Comparison of ENCODE assay signal across 9 cellular contexts in genomic region chr11:17730608-17731462, GRCh38. TPM values are rescaled to one million over a fixed set of nuclear protein-coding genes. Genes with fewer than 3 reads are reported as not detected.
DNase-seq lines count a peak whose midpoint lies in the region; ATAC-seq and TF ChIP-seq lines count a peak whose summit lies in the region.
"Had no signal": no experiment of that assay in that cellular context is flagged by ENCODE, and none has a peak within 500 bp of the region (broad histone marks: within the 10 kb centered on the region; RNA-seq: fewer than 3 reads in every experiment).

No MANE protein-coding gene starts in this region.

- TF ChIP-seq EP300 in neural cell (conservative IDR thresholded peaks at IDR 0.05; ENCODE audit: poor library complexity, severe bottlenecking) = peak; percentile 9

- DNase-seq in DMS79 treated with DMSO at 0.1 percent for 48 hours (lab: John Stamatoyannopoulos, UW) = peak; percentile 81
- DNase-seq in LHCN-M2 (ENCODE audit: low read depth) = peak; percentile 82
- peak; percentile 3 for DNase-seq in OCI-M2 (lab: John Stamatoyannopoulos, UW; ENCODE audit: unreplicated experiment)
- DNase-seq in activated T-cell treated with anti-CD3 and anti-CD28 coated beads, Interleukin-2, amount 50 U/mL, for 1 hour = peak; percentile 55
- DNase-seq in fibroblast of lung (ENCODE audit: low read depth in 2 of 2) = peak; percentile 61 to 77
- peak; percentile 86 for DNase-seq in testis

- no peaks in the 10 kb centered on the region for H3K4me1 ChIP-seq in fibroblast of lung (ENCODE audit: control insufficient read depth, extremely low read depth, insufficient read depth, low read length)
- H3K4me1 ChIP-seq in testis = peaks cover 3% of the 10 kb centered on the region

- TF ChIP-seq CTCF in fibroblast of lung (conservative IDR thresholded peaks at IDR 0.05 in 1 of 2, IDR thresholded peaks at IDR 0.05 in 1 of 2; ENCODE audit: low read depth in 1 of 2, low read length in 2 of 2) (peak; percentile 97 to 98), neural cell (IDR thresholded peaks at IDR 0.05; ENCODE audit: poor library complexity, severe bottlenecking) (peak; percentile 98), testis (IDR thresholded peaks at IDR 0.05) (peak; percentile 58 to 76 (median 69))

- H3K4me2 ChIP-seq in fibroblast of lung (ENCODE audit: extremely low read depth, insufficient read depth, low read length) (no peak overlapping the region), neural cell (ENCODE audit: low read length) (no peak overlapping the region)

- H3K79me2 ChIP-seq in fibroblast of lung (ENCODE audit: control insufficient read depth, insufficient read depth, low read length) (no peaks in the 10 kb centered on the region), neural cell (replicated peaks; ENCODE audit: insufficient read depth, low read length) (no peaks in the 10 kb centered on the region)

- intact Hi-C loops in testis (cut with DNase I; ENCODE audit: low total_unique reads) = loop anchor here (10.0 kb wide), 1 partner anchor 244 kb away; no protein-coding TSS in a partner anchor

- H3K9ac ChIP-seq in fibroblast of lung (ENCODE audit: insufficient read depth, low read length) (no peak overlapping the region), neural cell (ENCODE audit: low read length) (no peak overlapping the region)

- H2AFZ ChIP-seq in fibroblast of lung (ENCODE audit: low read length) (no peak overlapping the region), neural cell (ENCODE audit: low read depth, low read length) (no peak overlapping the region)

- no peaks in the 10 kb centered on the region for H3K9me3 ChIP-seq in fibroblast of lung (ENCODE audit: control insufficient read depth, insufficient read depth, low read depth, low read length)
- H3K9me3 ChIP-seq in neural cell (ENCODE audit: low read length) = no peaks in the 10 kb centered on the region
- H3K9me3 ChIP-seq in testis = no peaks in the 10 kb centered on the region

- 27 to 28% methylated on average over 8 to 9 of the region's 9 CpGs for WGBS in testis, 2 donors

- peak; percentile 57 for ATAC-seq in GM21786 (IDR thresholded peaks at IDR 0.05; ENCODE audit: unreplicated experiment)

- TF ChIP-seq POLR2A in testis (IDR thresholded peaks at IDR 0.05) = no peak

- no peaks in the 10 kb centered on the region for H3K36me3 ChIP-seq in fibroblast of lung (ENCODE audit: control insufficient read depth, insufficient read depth, low read length)
- no peaks in the 10 kb centered on the region for H3K36me3 ChIP-seq in neural cell (ENCODE audit: insufficient read depth, low read length)
- no peaks in the 10 kb centered on the region for H3K36me3 ChIP-seq in testis (ENCODE audit: low read depth, missing control alignments)

- H4K20me1 ChIP-seq in fibroblast of lung (ENCODE audit: control insufficient read depth, extremely low read depth, insufficient read depth, low read length) (peaks cover 2% of the 10 kb centered on the region), neural cell (ENCODE audit: insufficient read depth) (no peaks in the 10 kb centered on the region)

- peaks cover 17% of the 10 kb centered on the region for H3K27me3 ChIP-seq in fibroblast of lung (ENCODE audit: control insufficient read depth, insufficient read depth, low read length)
- no peaks in the 10 kb centered on the region for H3K27me3 ChIP-seq in neural cell (ENCODE audit: insufficient read depth, low read depth, low read length)
- H3K27me3 ChIP-seq in testis = no peaks in the 10 kb centered on the region

- H3K27ac ChIP-seq in fibroblast of lung (ENCODE audit: insufficient read depth, low read length) = no peak overlapping the region
- H3K27ac ChIP-seq in neural cell (ENCODE audit: low read length) = no peak overlapping the region
- H3K27ac ChIP-seq in testis = no peak overlapping the region

- peak; percentile 99 for TF ChIP-seq RAD21 in neural cell (conservative IDR thresholded peaks at IDR 0.05)

- H3F3A ChIP-seq in neural cell (ENCODE audit: insufficient read depth, low read length, poor library complexity, severe bottlenecking) = no peaks in the 10 kb centered on the region

- H3K9me2 ChIP-seq in neural cell (ENCODE audit: insufficient read depth, low read length) = no peaks in the 10 kb centered on the region

- no peak overlapping the region for H3K4me3 ChIP-seq in fibroblast of lung (replicated peaks in 1 of 4; ENCODE audit: control extremely low read depth in 1 of 4, insufficient read depth in 1 of 4, low read depth in 3 of 4, low read length in 4 of 4)
- no peak overlapping the region for H3K4me3 ChIP-seq in neural cell (ENCODE audit: low read length)
- H3K4me3 ChIP-seq in testis = no peak overlapping the region

TF ChIP-seq in neural cell, 6 proteins besides CTCF, POLR2A, EP300 and RAD21:
- TF ChIP-seq SMC3 (conservative IDR thresholded peaks at IDR 0.05; ENCODE audit: poor library complexity) (peak; percentile 98), EZH2 (IDR thresholded peaks at IDR 0.05; ENCODE audit: borderline replicate concordance, insufficient read depth, low read length, poor library complexity, severe bottlenecking) (no peak), TAF1 (IDR thresholded peaks at IDR 0.05; ENCODE audit: low read depth) (peak; percentile 34), POLR2AphosphoS5 (IDR thresholded peaks at IDR 0.05) (no peak), REST (IDR thresholded peaks at IDR 0.05; ENCODE audit: borderline replicate concordance) (no peak), MXI1 (conservative IDR thresholded peaks at IDR 0.05; ENCODE audit: poor library complexity, severe bottlenecking) (peak; percentile 20)

RNA-seq across cellular contexts. Expression of gene KCNC1, which starts 3.7 kb away (rescaled TPM):
- total RNA-seq in LHCN-M2 (2014; rRNA removed) = 0.13 and 0.17 TPM in 2 replicates
- polyA plus RNA-seq in LHCN-M2 (2012) = 0.16 TPM
- under 0.01 TPM in 1 of 2 replicates, not detected in the other for total RNA-seq in fibroblast of lung
- polyA plus RNA-seq in fibroblast of lung = not detected in 2 replicates
- not detected in 2 replicates for polyA plus RNA-seq in fibroblast of lung (2012)
- not detected in 2 replicates for polyA minus RNA-seq in fibroblast of lung (ENCODE audit: low replicate concordance)
- polyA plus RNA-seq in neural cell = 8.9 and 12.5 TPM in 2 replicates
- 20.7 and 24.7 TPM in 2 replicates for polyA minus RNA-seq in neural cell
- total RNA-seq in testis = 1 to 10 TPM; 3.3 to 5.8 TPM
- 5.2 TPM for polyA plus RNA-seq in testis (ENCODE audit: insufficient read depth, low read depth, low replicate concordance)

RNA-seq across cellular contexts. Expression of gene MYOD1, which starts 11.5 kb away (rescaled TPM):
- total RNA-seq in LHCN-M2 (2014; rRNA removed) (421 and 521 TPM in 2 replicates), fibroblast of lung (not detected in 2 replicates), testis (1 to 10 TPM; 1.4 to 1.6 TPM)
- 96.3 TPM for polyA plus RNA-seq in LHCN-M2 (2012)
- polyA plus RNA-seq in fibroblast of lung (not detected in 2 replicates), neural cell (not detected in 2 replicates), testis (ENCODE audit: insufficient read depth, low read depth, low replicate concordance) (0.69 TPM)
- not detected in 2 replicates for polyA plus RNA-seq in fibroblast of lung (2012)
- polyA minus RNA-seq in fibroblast of lung (ENCODE audit: low replicate concordance) (not detected in 2 replicates), neural cell (not detected in 2 replicates)
- polyA plus RNA-seq: adipose tissue had no signal

Comparison
In these comparisons a context has a peak if more than half of its experiments do, and no peak if none do; other contexts are left out.
1. DNase-seq: peak in every context shown above with its lines; median percentile 86 in testis; 82 in LHCN-M2; 81 in DMS79 treated with DMSO at 0.1 percent for 48 hours; 69 in fibroblast of lung; 55 in activated T-cell treated with anti-CD3 and anti-CD28 coated beads, Interleukin-2, amount 50 U/mL, for 1 hour; 3 in OCI-M2.
2. RNA of gene MYOD1, which starts 11.5 kb away (total RNA-seq): 421 to 521 TPM in LHCN-M2; 1.4 to 1.6 TPM in testis and not detected in fibroblast of lung; every median in the first group is over 100 times any median in the second.
3. Peak in every context shown above with its lines, with median percentiles within 50 percentile points of each other: CTCF ChIP-seq.